In genomic region chr11:7202412-7202811, GRCh38 we compare ENCODE assay signal across 8 cellular contexts. TPM values are rescaled to one million over a fixed set of nuclear protein-coding genes. Genes with fewer than 3 reads are reported as not detected.
"Had no signal": no experiment of that assay in that cellular context is flagged by ENCODE, and none has a peak within 500 bp of the region (broad histone marks: within the 10 kb centered on the region; RNA-seq: fewer than 3 reads in every experiment).

No MANE protein-coding gene starts in this region.

- FAIRE-seq: HepG2, HTR-8/SVneo had no signal

- H3K27ac ChIP-seq: HL-60, KMS-11 had no signal

- ATAC-seq: HepG2 had no signal

- H3K9ac ChIP-seq: KMS-11 had no signal

- H3K4me2 ChIP-seq: KMS-11 had no signal

- DNase-seq: IMR-90, KBM-7, KG1 had no signal

RNA-seq across cellular contexts. Expression of gene SYT9, which starts 49.3 kb away (rescaled TPM):
- total RNA-seq: HepG2, HT-29, IMR-90 had no signal
- polyA plus RNA-seq: HepG2, IMR-90 had no signal
